ENCODE assay signal across 19 cellular contexts in the genomic region with DNA sequence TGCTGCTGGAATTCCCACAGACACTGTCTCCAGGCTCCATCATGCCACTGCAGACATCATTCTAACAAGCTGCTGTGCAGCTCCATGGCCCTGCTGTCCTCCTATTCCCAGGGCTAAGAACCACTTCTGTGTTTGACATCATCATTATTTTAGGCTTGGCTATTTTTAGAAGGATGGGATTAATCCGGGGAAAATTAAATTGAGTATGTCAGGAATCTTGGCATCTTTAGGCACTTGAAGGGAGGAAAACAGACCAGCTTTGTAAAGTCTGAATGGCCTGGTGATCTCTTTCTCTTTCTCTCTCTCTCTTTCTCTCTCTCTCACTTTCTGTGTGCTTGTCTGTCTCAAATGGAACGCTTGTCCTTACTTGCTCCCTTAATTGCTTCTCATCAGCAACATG.
DNase-seq lines count a peak whose midpoint lies in the region; ATAC-seq and TF ChIP-seq lines count a peak whose summit lies in the region.
"Had no signal": no experiment of that assay in that cellular context is flagged by ENCODE, and none has a peak within 500 bp of the region (broad histone marks: within the 10 kb centered on the region; RNA-seq: fewer than 3 reads in every experiment).

No MANE protein-coding gene starts in this region.

- H2AK5ac ChIP-seq in mesenchymal stem cell (ENCODE audit: low read length, severe bottlenecking): no peak overlapping the region

- H3K4me1 Mint-ChIP-seq in natural killer cell treated with Interleukin-12 subunit alpha and Interleukin-12 subunit beta and Interleukin-15 and Interleukin-18, amount 100 ng/mL, for 72 hours (ENCODE audit: low read depth in 2 of 2): no peaks in the 10 kb centered on the region
- H3K4me1 Mint-ChIP-seq in activated T-cell treated with anti-CD3 and anti-CD28 coated beads, Interleukin-2, amount 50 U/mL, for 72 hours (ENCODE audit: low read depth): no peaks in the 10 kb centered on the region
- H3K4me1 Mint-ChIP-seq: activated CD8-positive, alpha-beta memory T cell treated with anti-CD3 and anti-CD28 coated beads, Interleukin-2, amount 10 ng/mL, durations not matched to agents 7 days and 5 days had no signal

- no peak overlapping the region for H3K27ac Mint-ChIP-seq in natural killer cell treated with Interleukin-12 subunit alpha and Interleukin-12 subunit beta and Interleukin-15 and Interleukin-18, amount 100 ng/mL, for 72 hours
- H3K27ac Mint-ChIP-seq in activated T-cell treated with anti-CD3 and anti-CD28 coated beads, Interleukin-2, amount 50 U/mL, for 72 hours: no peak overlapping the region
- H3K27ac Mint-ChIP-seq: activated CD8-positive, alpha-beta memory T cell treated with anti-CD3 and anti-CD28 coated beads, Interleukin-2, amount 10 ng/mL, durations not matched to agents 7 days and 5 days; dendritic cell treated with granulocyte-macrophage colony-stimulating factor and Interleukin-4, amounts not matched to agents 40 ng/mL and 50 ng/mL, for 4 days; T-helper 2 cell treated with Interferon-gamma antibody and Interleukin-4, amounts not matched to agents 5 μg/mL and 100 μg/mL, for 36 hours had no signal

- H3K4me1 ChIP-seq in mesenchymal stem cell (ENCODE audit: control insufficient read depth, insufficient read depth, low read depth, low read length) (no peaks in the 10 kb centered on the region), Peyer's patch (no peaks in the 10 kb centered on the region)
- H3K4me1 ChIP-seq: ascending aorta, BE2C, SJSA1 had no signal

- H3K18ac ChIP-seq in mesenchymal stem cell (ENCODE audit: low read depth in 1 of 2, low read length in 2 of 2): no peak overlapping the region

- H3K9me3 ChIP-seq in mesenchymal stem cell (ENCODE audit: control insufficient read depth, low read length) (no peaks in the 10 kb centered on the region), Peyer's patch (no peaks in the 10 kb centered on the region)
- H3K9me3 ChIP-seq: ascending aorta, BE2C, sigmoid colon, SJSA1 had no signal

- no peak overlapping the region for H3K4me3 Mint-ChIP-seq in natural killer cell treated with Interleukin-12 subunit alpha and Interleukin-12 subunit beta and Interleukin-15 and Interleukin-18, amount 100 ng/mL, for 72 hours
- H3K4me3 Mint-ChIP-seq in activated T-cell treated with anti-CD3 and anti-CD28 coated beads, Interleukin-2, amount 50 U/mL, for 72 hours: no peak overlapping the region
- H3K4me3 Mint-ChIP-seq: activated CD8-positive, alpha-beta memory T cell treated with anti-CD3 and anti-CD28 coated beads, Interleukin-2, amount 10 ng/mL, durations not matched to agents 7 days and 5 days; dendritic cell treated with granulocyte-macrophage colony-stimulating factor and Interleukin-4, amounts not matched to agents 40 ng/mL and 50 ng/mL, for 4 days; T-helper 2 cell treated with Interferon-gamma antibody and Interleukin-4, amounts not matched to agents 5 μg/mL and 100 μg/mL, for 36 hours had no signal

- no peaks in the 10 kb centered on the region for H3K36me3 Mint-ChIP-seq in natural killer cell treated with Interleukin-12 subunit alpha and Interleukin-12 subunit beta and Interleukin-15 and Interleukin-18, amount 100 ng/mL, for 72 hours
- H3K36me3 Mint-ChIP-seq in activated T-cell treated with anti-CD3 and anti-CD28 coated beads, Interleukin-2, amount 50 U/mL, for 72 hours (ENCODE audit: insufficient read depth in 2 of 2): peaks cover 0 to 1% of the 10 kb centered on the region in 2 donors
- H3K36me3 Mint-ChIP-seq: activated CD8-positive, alpha-beta memory T cell treated with anti-CD3 and anti-CD28 coated beads, Interleukin-2, amount 10 ng/mL, durations not matched to agents 7 days and 5 days had no signal

- no peak overlapping the region for H2BK5ac ChIP-seq in mesenchymal stem cell (ENCODE audit: low read depth, low read length, poor library complexity, severe bottlenecking)

- WGBS in mesenchymal stem cell: 89% methylated on average over 2 of the region's 2 CpGs

- peaks cover 18% of the 10 kb centered on the region for H3K9me3 Mint-ChIP-seq in natural killer cell treated with Interleukin-12 subunit alpha and Interleukin-12 subunit beta and Interleukin-15 and Interleukin-18, amount 100 ng/mL, for 72 hours
- H3K9me3 Mint-ChIP-seq in activated T-cell treated with anti-CD3 and anti-CD28 coated beads, Interleukin-2, amount 50 U/mL, for 72 hours: peaks cover 8 to 14% of the 10 kb centered on the region in 2 donors

- no peak overlapping the region for H4K91ac ChIP-seq in mesenchymal stem cell (ENCODE audit: low read length)

- H3K23ac ChIP-seq in mesenchymal stem cell (ENCODE audit: low read length in 2 of 2): no peak overlapping the region

- no peak overlapping the region for H4K8ac ChIP-seq in mesenchymal stem cell (ENCODE audit: low read length)

- H3K27me3 ChIP-seq in mesenchymal stem cell (ENCODE audit: control insufficient read depth in 1 of 2, insufficient read depth in 1 of 2, low read length in 2 of 2): no peaks in the 10 kb centered on the region
- H3K27me3 ChIP-seq in Peyer's patch: no peaks in the 10 kb centered on the region
- H3K27me3 ChIP-seq: ascending aorta, BE2C, sigmoid colon, SJSA1 had no signal

- H3K9ac ChIP-seq in mesenchymal stem cell (ENCODE audit: low read length): no peak overlapping the region

- no peak for TF ChIP-seq CTCF in Peyer's patch (IDR thresholded peaks at IDR 0.05)

- H3K36me3 ChIP-seq in mesenchymal stem cell (ENCODE audit: control insufficient read depth in 1 of 2, insufficient read depth in 2 of 2, low read depth in 1 of 2, low read length in 2 of 2) (no peaks in the 10 kb centered on the region), Peyer's patch (no peaks in the 10 kb centered on the region)
- H3K36me3 ChIP-seq: ascending aorta, BE2C, sigmoid colon, SJSA1 had no signal

- H3K4ac ChIP-seq in mesenchymal stem cell (ENCODE audit: low read depth in 1 of 2, low read length in 2 of 2): no peak overlapping the region

- no peak for ATAC-seq in natural killer cell treated with Interleukin-12 subunit alpha and Interleukin-12 subunit beta and Interleukin-15 and Interleukin-18, amount 100 ng/mL, for 72 hours
- no peak for ATAC-seq in activated T-cell treated with anti-CD3 and anti-CD28 coated beads, Interleukin-2, amount 50 U/mL, for 72 hours (replicated peaks in 1 of 2)
- ATAC-seq: activated CD8-positive, alpha-beta memory T cell treated with anti-CD3 and anti-CD28 coated beads, Interleukin-2, amount 10 ng/mL, durations not matched to agents 7 days and 5 days had no signal

- no peak overlapping the region for H2AFZ ChIP-seq in mesenchymal stem cell (ENCODE audit: low read depth, low read length)

- H2BK12ac ChIP-seq in mesenchymal stem cell (ENCODE audit: low read length in 2 of 2): no peak overlapping the region

- H2BK15ac ChIP-seq in mesenchymal stem cell (ENCODE audit: low read depth, poor library complexity, severe bottlenecking): no peak overlapping the region

- H3K4me3 ChIP-seq in mesenchymal stem cell (ENCODE audit: insufficient read depth in 1 of 2, low read depth in 1 of 2, low read length in 2 of 2) (no peak overlapping the region), Peyer's patch (no peak overlapping the region)
- H3K4me3 ChIP-seq: ascending aorta, sigmoid colon, SJSA1 had no signal

- no peak for TF ChIP-seq POLR2A in Peyer's patch (IDR thresholded peaks at IDR 0.05)

- H2BK120ac ChIP-seq in mesenchymal stem cell (ENCODE audit: low read depth, low read length): no peak overlapping the region

- H3K79me1 ChIP-seq in mesenchymal stem cell (replicated peaks; ENCODE audit: low read length, poor library complexity, severe bottlenecking): no peaks in the 10 kb centered on the region

- no peak overlapping the region for H3K14ac ChIP-seq in mesenchymal stem cell (ENCODE audit: low read length in 2 of 2)

- H3K4me2 ChIP-seq in mesenchymal stem cell (ENCODE audit: low read length, poor library complexity, severe bottlenecking): no peak overlapping the region

- H3K27ac ChIP-seq in mesenchymal stem cell (ENCODE audit: low read length, poor library complexity, severe bottlenecking) (no peak overlapping the region), Peyer's patch (no peak overlapping the region)
- H3K27ac ChIP-seq: ascending aorta, sigmoid colon, SJSA1 had no signal

- H3K27me3 Mint-ChIP-seq in natural killer cell treated with Interleukin-12 subunit alpha and Interleukin-12 subunit beta and Interleukin-15 and Interleukin-18, amount 100 ng/mL, for 72 hours: no peaks in the 10 kb centered on the region
- H3K27me3 Mint-ChIP-seq in activated T-cell treated with anti-CD3 and anti-CD28 coated beads, Interleukin-2, amount 50 U/mL, for 72 hours (ENCODE audit: low read depth): no peaks in the 10 kb centered on the region
- H3K27me3 Mint-ChIP-seq: activated CD8-positive, alpha-beta memory T cell treated with anti-CD3 and anti-CD28 coated beads, Interleukin-2, amount 10 ng/mL, durations not matched to agents 7 days and 5 days; dendritic cell treated with granulocyte-macrophage colony-stimulating factor and Interleukin-4, amounts not matched to agents 40 ng/mL and 50 ng/mL, for 4 days had no signal

- DNase-seq in COLO829 (ENCODE audit: low spot score) (peak; percentile 35), NCI-H1694 (lab: John Stamatoyannopoulos, UW) (peak; percentile 55), cerebellar cortex (ENCODE audit: low spot score) (peak; percentile 5), mesenchymal stem cell (peak; percentile 5), Peyer's patch (no peak)
- DNase-seq in natural killer cell treated with Interleukin-12 subunit alpha and Interleukin-12 subunit beta and Interleukin-15 and Interleukin-18, amount 100 ng/mL, for 72 hours (ENCODE audit: low spot score): no peak
- DNase-seq in activated T-cell treated with anti-CD3 and anti-CD28 coated beads, Interleukin-2, amount 50 U/mL, for 72 hours: no peak
- DNase-seq: activated CD4-positive, CD25-positive, alpha-beta regulatory T cell treated with anti-CD3 and anti-CD28 coated beads, Interleukin-2, amount 50 U/mL, for 72 hours; activated CD8-positive, alpha-beta memory T cell treated with anti-CD3 and anti-CD28 coated beads, Interleukin-2, amount 10 ng/mL, durations not matched to agents 7 days and 5 days; BE2C; DMS 273 treated with DMSO at 0.1 percent for 48 hours; mesendoderm; NCI-H1930; sigmoid colon; stimulated activated CD4-positive, alpha-beta T cell treated with anti-CD3 and anti-CD28 coated beads, Interleukin-2, amount 100 ng/mL, for 24 hours had no signal

Comparison
In these comparisons a context has a peak if more than half of its experiments do, and no peak if none do; other contexts are left out.
1. DNase-seq: peak in COLO829 (single experiment), NCI-H1694 (single experiment), cerebellar cortex (single experiment) and mesenchymal stem cell (single experiment); none in natural killer cell treated with Interleukin-12 subunit alpha and Interleukin-12 subunit beta and Interleukin-15 and Interleukin-18, amount 100 ng/mL, for 72 hours (single experiment), Peyer's patch (0 of 3) and activated T-cell treated with anti-CD3 and anti-CD28 coated beads, Interleukin-2, amount 50 U/mL, for 72 hours (0 of 2).